ENCODE assay signal across 8 cellular contexts in genomic region chr2:216115224-216115582, GRCh38. TPM values are rescaled to one million over a fixed set of nuclear protein-coding genes. Genes with fewer than 3 reads are reported as not detected.
A peak's percentile ranks its signal among the peaks of the same experiment; 100 is the strongest.
DNase-seq lines count a peak whose midpoint lies in the region; ATAC-seq and TF ChIP-seq lines count a peak whose summit lies in the region.

No MANE protein-coding gene starts in this region.

- H3K4me1 Mint-ChIP-seq in activated T-helper 17 cell treated with anti-CD3 and anti-CD28 coated beads, Interleukin-2, amount 50 U/mL, for 72 hours: peaks cover 67% of the 10 kb centered on the region

- H3K9me3 ChIP-seq in right atrium auricular region: no peaks in the 10 kb centered on the region
- H3K9me3 ChIP-seq in skeletal muscle tissue (ENCODE audit: control insufficient read depth in 3 of 3, low read length in 3 of 3): no peaks in the 10 kb centered on the region

- H3K9me3 Mint-ChIP-seq in activated T-helper 17 cell treated with anti-CD3 and anti-CD28 coated beads, Interleukin-2, amount 50 U/mL, for 72 hours: no peaks in the 10 kb centered on the region

- H3K36me3 ChIP-seq in right atrium auricular region (peaks cover 67% of the 10 kb centered on the region), skeletal muscle tissue (ENCODE audit: control insufficient read depth in 3 of 3, insufficient read depth in 3 of 3, low read length in 3 of 3) (peaks cover 12 to 57% (median 27%) of the 10 kb centered on the region in 3 donors)

- H3K4me3 ChIP-seq in NB4 (ENCODE audit: low read depth, low read length) (peak overlapping the region; percentile 76), right atrium auricular region (peak overlapping the region; percentile 52 to 54), skeletal muscle tissue (ENCODE audit: low read length in 3 of 3) (peak overlapping the region; percentile 72 to 91 (median 73))

- H3K27me3 ChIP-seq in right atrium auricular region (no peaks in the 10 kb centered on the region), skeletal muscle tissue (ENCODE audit: control insufficient read depth in 3 of 3, insufficient read depth in 3 of 3, low read length in 3 of 3) (no peaks in the 10 kb centered on the region)

- H3K27ac ChIP-seq in right atrium auricular region: peak overlapping the region; percentile 84 to 87
- H3K27ac ChIP-seq in skeletal muscle tissue (ENCODE audit: low read depth, low read length): peak overlapping the region; percentile 86

- H3K36me3 Mint-ChIP-seq in activated T-helper 17 cell treated with anti-CD3 and anti-CD28 coated beads, Interleukin-2, amount 50 U/mL, for 72 hours (ENCODE audit: low read depth): peaks cover 100% of the 10 kb centered on the region

- no peak for ATAC-seq in activated T-helper 17 cell treated with anti-CD3 and anti-CD28 coated beads, Interleukin-2, amount 50 U/mL, for 72 hours (replicated peaks)
- no peak for ATAC-seq in HG03432 (IDR thresholded peaks at IDR 0.05; ENCODE audit: unreplicated experiment)

- DNase-seq in COR-L47 (lab: John Stamatoyannopoulos, UW) (peak; percentile 56), NB4 (ENCODE audit: low read depth) (peak; percentile 41), right atrium auricular region (ENCODE audit: low spot score) (no peak), occipital lobe (lab: John Stamatoyannopoulos, UW) (no peak), GDM1 (lab: John Stamatoyannopoulos, UW) (no peak)

- no peak for TF ChIP-seq POLR2A in NB4 (IDR thresholded peaks at IDR 0.05; ENCODE audit: extremely low read depth, insufficient read length)

- H3K4me3 Mint-ChIP-seq in activated T-helper 17 cell treated with anti-CD3 and anti-CD28 coated beads, Interleukin-2, amount 50 U/mL, for 72 hours: peak overlapping the region; percentile 97

- H3K4me1 ChIP-seq in right atrium auricular region (peaks cover 0 to 43% of the 10 kb centered on the region in 2 donors), skeletal muscle tissue (ENCODE audit: control insufficient read depth in 3 of 3, insufficient read depth in 3 of 3, low read length in 3 of 3) (peaks cover 8 to 23% (median 14%) of the 10 kb centered on the region in 3 donors)

- H3K9ac ChIP-seq in skeletal muscle tissue (ENCODE audit: low read depth in 1 of 3, low read length in 3 of 3): peak overlapping the region; percentile 68 to 88 (median 81)

- peak overlapping the region; percentile 100 for H3K27ac Mint-ChIP-seq in activated T-helper 17 cell treated with anti-CD3 and anti-CD28 coated beads, Interleukin-2, amount 50 U/mL, for 72 hours

- H3K27me3 Mint-ChIP-seq in activated T-helper 17 cell treated with anti-CD3 and anti-CD28 coated beads, Interleukin-2, amount 50 U/mL, for 72 hours: no peaks in the 10 kb centered on the region

- TF ChIP-seq CTCF in NB4 (IDR thresholded peaks at IDR 0.05; ENCODE audit: low read depth, low read length): no peak
- TF ChIP-seq CTCF in right atrium auricular region (IDR thresholded peaks at IDR 0.05): no peak

RNA-seq across cellular contexts. Expression of gene XRCC5, which starts 6.1 kb away (rescaled TPM):
- total RNA-seq in activated T-helper 17 cell treated with anti-CD3 and anti-CD28 coated beads, Interleukin-2, amount 50 U/mL, for 72 hours: 100 to 1,000 TPM; 391 to 617 TPM
- total RNA-seq in right atrium auricular region (10 to 100 TPM; 89.9 to 93.7 TPM), skeletal muscle tissue (188 TPM), occipital lobe (366 TPM)

RNA-seq across cellular contexts. Expression of gene TMEM169, which starts 33.5 kb away (rescaled TPM):
- 1 to 10 TPM; 1.4 to 1.5 TPM for total RNA-seq in activated T-helper 17 cell treated with anti-CD3 and anti-CD28 coated beads, Interleukin-2, amount 50 U/mL, for 72 hours
- total RNA-seq in right atrium auricular region: under 1 TPM; 0.26 to 0.94 TPM
- 1.6 TPM for total RNA-seq in skeletal muscle tissue
- total RNA-seq in occipital lobe: 21.7 TPM

RNA-seq across cellular contexts. Expression of gene PECR, which starts 33.6 kb away (rescaled TPM):
- 10 to 100 TPM; 27.7 to 27.8 TPM for total RNA-seq in activated T-helper 17 cell treated with anti-CD3 and anti-CD28 coated beads, Interleukin-2, amount 50 U/mL, for 72 hours
- total RNA-seq in right atrium auricular region (1 to 10 TPM; 2.0 to 6.0 TPM), skeletal muscle tissue (16.2 TPM), occipital lobe (29.9 TPM)

Comparison
In these comparisons a context has a peak if more than half of its experiments do, and no peak if none do; other contexts are left out.
1. DNase-seq: peak in COR-L47 (single experiment) and NB4 (single experiment); none in right atrium auricular region (single experiment), occipital lobe (single experiment) and GDM1 (single experiment).
2. Peak in every context shown above with its lines, with median percentiles within 50 percentile points of each other: H3K4me3 ChIP-seq.